ENCODE assay signal across 17 cellular contexts in genomic region chr14:68110989-68111704, GRCh38.
DNase-seq lines count a peak whose midpoint lies in the region; ATAC-seq and TF ChIP-seq lines count a peak whose summit lies in the region.
"Had no signal": no experiment of that assay in that cellular context is flagged by ENCODE, and none has a peak within 500 bp of the region (broad histone marks: within the 10 kb centered on the region; RNA-seq: fewer than 3 reads in every experiment).

No MANE protein-coding gene starts in this region.

- no peaks in the 10 kb centered on the region for H3K27me3 ChIP-seq in effector memory CD4-positive, alpha-beta T cell (replicated peaks; ENCODE audit: control insufficient read depth, insufficient read depth, low read length, poor library complexity, severe bottlenecking)
- H3K27me3 ChIP-seq: gastroesophageal sphincter had no signal

- no peaks in the 10 kb centered on the region for H3K4me1 ChIP-seq in effector memory CD4-positive, alpha-beta T cell (ENCODE audit: control insufficient read depth, insufficient read depth, low read length, poor library complexity, severe bottlenecking)
- H3K4me1 ChIP-seq: Caco-2 had no signal

- H3K4me1 Mint-ChIP-seq in T-helper 17 cell (peaks cover 13% of the 10 kb centered on the region), mesothelial cell of epicardium (peaks cover 47% of the 10 kb centered on the region)

- TF ChIP-seq CTCF in mesothelial cell of epicardium (IDR thresholded peaks at IDR 0.05; ENCODE audit: unreplicated experiment) = no peak

- H3K27ac Mint-ChIP-seq in T-helper 17 cell (peak overlapping the region; percentile 60), mesothelial cell of epicardium (peak overlapping the region; percentile 73)
- H3K27ac Mint-ChIP-seq: activated naive CD4-positive, alpha-beta T cell treated with anti-CD3 and anti-CD28 coated beads, Interleukin-2, amount 50 U/mL, for 24 hours; GM23338; stimulated activated effector memory CD8-positive, alpha-beta T cell treated with anti-CD3 and anti-CD28 coated beads, Interleukin-12 subunit alpha, Interleukin-12 subunit beta, amount 100 ng/mL, for 72 hours had no signal

- H3K36me3 ChIP-seq in effector memory CD4-positive, alpha-beta T cell (ENCODE audit: control insufficient read depth, insufficient read depth, low read length) = no peaks in the 10 kb centered on the region
- H3K36me3 ChIP-seq: gastroesophageal sphincter had no signal

- no peak overlapping the region for H3K27ac ChIP-seq in effector memory CD4-positive, alpha-beta T cell (ENCODE audit: insufficient read depth, low read length, poor library complexity, severe bottlenecking)

- ATAC-seq in T-helper 17 cell = no peak
- no peak for ATAC-seq in GM18519 (IDR thresholded peaks at IDR 0.05; ENCODE audit: low FRiP score, unreplicated experiment)
- ATAC-seq: gastroesophageal sphincter; GM23338; stimulated activated effector memory CD8-positive, alpha-beta T cell treated with anti-CD3 and anti-CD28 coated beads, Interleukin-12 subunit alpha, Interleukin-12 subunit beta, amount 100 ng/mL, for 72 hours had no signal

- H3K9me3 ChIP-seq in T-helper 17 cell (ENCODE audit: control insufficient read depth, low read length, poor library complexity, severe bottlenecking) = no peaks in the 10 kb centered on the region
- no peaks in the 10 kb centered on the region for H3K9me3 ChIP-seq in effector memory CD4-positive, alpha-beta T cell (ENCODE audit: control insufficient read depth, low read length)
- H3K9me3 ChIP-seq: Caco-2, gastroesophageal sphincter had no signal

- peaks cover 12% of the 10 kb centered on the region for H3K9me3 Mint-ChIP-seq in mesothelial cell of epicardium
- H3K9me3 Mint-ChIP-seq: activated naive CD4-positive, alpha-beta T cell treated with anti-CD3 and anti-CD28 coated beads, Interleukin-2, amount 50 U/mL, for 24 hours; GM23338; stimulated activated effector memory CD8-positive, alpha-beta T cell treated with anti-CD3 and anti-CD28 coated beads, Interleukin-12 subunit alpha, Interleukin-12 subunit beta, amount 100 ng/mL, for 72 hours had no signal

- no peaks in the 10 kb centered on the region for H3K36me3 Mint-ChIP-seq in T-helper 17 cell (ENCODE audit: low read depth)
- H3K36me3 Mint-ChIP-seq in mesothelial cell of epicardium = peaks cover 3% of the 10 kb centered on the region
- H3K36me3 Mint-ChIP-seq: activated naive CD4-positive, alpha-beta T cell treated with anti-CD3 and anti-CD28 coated beads, Interleukin-2, amount 50 U/mL, for 24 hours; stimulated activated effector memory CD8-positive, alpha-beta T cell treated with anti-CD3 and anti-CD28 coated beads, Interleukin-12 subunit alpha, Interleukin-12 subunit beta, amount 100 ng/mL, for 72 hours had no signal

- peak; percentile 36 for DNase-seq in NCI-H510A treated with DMSO at 0.1 percent for 48 hours (lab: John Stamatoyannopoulos, UW)
- DNase-seq in NCI-H510A (lab: John Stamatoyannopoulos, UW) = no peak
- no peak for DNase-seq in T-helper 17 cell
- no peak for DNase-seq in mesothelial cell of epicardium (ENCODE audit: low spot score in 2 of 2, unreplicated experiment in 2 of 2)
- DNase-seq in cerebellum (ENCODE audit: low spot score) = no peak
- no peak for DNase-seq in stimulated activated CD4-positive, alpha-beta T cell treated with anti-CD3 and anti-CD28 coated beads, Interleukin-4, amount 100 ng/mL, for 1 hour
- DNase-seq in effector memory CD4-positive, alpha-beta T cell = no peak
- DNase-seq: ACHN; Caco-2; Karpas-422; NCI-H1694; stimulated activated CD4-positive, alpha-beta T cell treated with anti-CD3 and anti-CD28 coated beads, Interleukin-4, amount 100 ng/mL, for 24 hours had no signal

- H3K27me3 Mint-ChIP-seq in T-helper 17 cell (no peaks in the 10 kb centered on the region), mesothelial cell of epicardium (ENCODE audit: low read depth) (no peaks in the 10 kb centered on the region)
- H3K27me3 Mint-ChIP-seq: activated naive CD4-positive, alpha-beta T cell treated with anti-CD3 and anti-CD28 coated beads, Interleukin-2, amount 50 U/mL, for 24 hours had no signal

- no peak overlapping the region for H3K4me3 ChIP-seq in effector memory CD4-positive, alpha-beta T cell (ENCODE audit: insufficient read depth, low read depth, low read length, poor library complexity, severe bottlenecking)
- H3K4me3 ChIP-seq: gastroesophageal sphincter, GM23338 had no signal

- H3K4me3 Mint-ChIP-seq in T-helper 17 cell (peak overlapping the region; percentile 21), mesothelial cell of epicardium (no peak overlapping the region)
- H3K4me3 Mint-ChIP-seq: activated naive CD4-positive, alpha-beta T cell treated with anti-CD3 and anti-CD28 coated beads, Interleukin-2, amount 50 U/mL, for 24 hours; GM23338; stimulated activated effector memory CD8-positive, alpha-beta T cell treated with anti-CD3 and anti-CD28 coated beads, Interleukin-12 subunit alpha, Interleukin-12 subunit beta, amount 100 ng/mL, for 72 hours had no signal
